Comparison of ENCODE assay signal across 30 cellular contexts in genomic region chr2:75260946-75261345, GRCh38.
"Had no signal": no experiment of that assay in that cellular context is flagged by ENCODE, and none has a peak within 500 bp of the region (broad histone marks: within the 10 kb centered on the region; RNA-seq: fewer than 3 reads in every experiment).

No MANE protein-coding gene starts in this region.

- H3K4me2 ChIP-seq: hepatocyte had no signal

- H3K4me3 ChIP-seq: colonic mucosa, coronary artery, dorsolateral prefrontal cortex, esophagus muscularis mucosa, esophagus squamous epithelium, gastrocnemius medialis, gastroesophageal sphincter, heart left ventricle, heart right ventricle, hepatocyte had no signal

- H3K4me3 Mint-ChIP-seq: dendritic cell treated with granulocyte-macrophage colony-stimulating factor and Interleukin-4, amounts not matched to agents 40 ng/mL and 50 ng/mL, for 4 days; effector memory CD8-positive, alpha-beta T cell; endodermal cell had no signal

- H3K36me3 ChIP-seq: colonic mucosa, esophagus muscularis mucosa, esophagus squamous epithelium, gastrocnemius medialis, gastroesophageal sphincter, heart left ventricle, heart right ventricle had no signal

- H3K4me1 Mint-ChIP-seq: endodermal cell had no signal

- H3K27ac Mint-ChIP-seq: dendritic cell treated with granulocyte-macrophage colony-stimulating factor and Interleukin-4, amounts not matched to agents 40 ng/mL and 50 ng/mL, for 4 days; effector memory CD8-positive, alpha-beta T cell; endodermal cell had no signal

- H3K4me1 ChIP-seq: colonic mucosa, esophagus muscularis mucosa, esophagus squamous epithelium, foreskin keratinocyte, gastrocnemius medialis, gastroesophageal sphincter, heart left ventricle, heart right ventricle had no signal

- H3K9me3 ChIP-seq: colonic mucosa, gastrocnemius medialis had no signal

- H3K27ac ChIP-seq: colonic mucosa, coronary artery, dorsolateral prefrontal cortex, epithelial cell of prostate, esophagus muscularis mucosa, esophagus squamous epithelium, foreskin keratinocyte, gastrocnemius medialis, gastroesophageal sphincter, heart left ventricle, heart right ventricle, hepatocyte had no signal

- ATAC-seq: effector memory CD8-positive, alpha-beta T cell; esophagus mucosa; foreskin keratinocyte; gastrocnemius medialis; gastroesophageal sphincter; heart left ventricle; heart right ventricle had no signal

- DNase-seq: colonic mucosa; cortex of kidney; dermis blood vessel endothelial cell; dorsolateral prefrontal cortex; effector CD4-positive, alpha-beta T cell; effector CD8-positive, alpha-beta T cell; effector memory CD4-positive, alpha-beta T cell; effector memory CD8-positive, alpha-beta T cell; endodermal cell; erythroblast; esophagus squamous epithelium; foreskin fibroblast; foreskin keratinocyte; gastrocnemius medialis; glutamatergic neuron; head of caudate nucleus; heart left ventricle; heart right ventricle; hippocampal formation had no signal

- FAIRE-seq: colon, endometrium, endothelial cell of umbilical vein, frontal cortex had no signal

- H3K27me3 ChIP-seq: colonic mucosa, esophagus muscularis mucosa, esophagus squamous epithelium, gastrocnemius medialis, gastroesophageal sphincter, heart left ventricle, heart right ventricle, hepatocyte had no signal
